In the genomic region with DNA sequence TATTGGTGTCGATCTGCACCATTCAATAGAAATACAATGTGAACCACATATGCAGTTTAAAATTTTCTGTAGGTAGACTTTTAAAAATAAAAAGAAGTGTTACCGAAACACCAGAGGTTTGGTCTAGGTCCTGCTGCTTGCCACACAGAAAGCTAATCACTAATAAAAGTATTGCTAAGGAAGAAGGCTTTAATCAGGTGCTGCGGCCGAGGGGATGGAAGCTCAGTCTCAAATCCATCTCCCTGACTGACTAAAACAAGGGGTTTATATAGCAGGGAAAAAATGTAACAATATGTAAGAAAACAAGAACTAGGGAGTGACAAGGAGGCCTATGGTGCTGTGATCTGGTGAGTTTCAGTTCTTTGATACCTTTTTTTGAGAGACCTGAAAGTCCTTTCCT, we compare ENCODE assay signal across 7 cellular contexts.
"Had no signal": no experiment of that assay in that cellular context is flagged by ENCODE, and none has a peak within 500 bp of the region (broad histone marks: within the 10 kb centered on the region; RNA-seq: fewer than 3 reads in every experiment).

No MANE protein-coding gene starts in this region.

- DNase-seq: IMR-90, KBM-7, KG1 had no signal

- FAIRE-seq: HepG2, HTR-8/SVneo had no signal

- H3K4me2 ChIP-seq: KMS-11 had no signal

- H3K9ac ChIP-seq: KMS-11 had no signal

- H3K27ac ChIP-seq: HL-60, KMS-11 had no signal

- ATAC-seq: HepG2 had no signal
